In genomic region chr18:79736846-79737245, GRCh38 we compare ENCODE assay signal across 1 cellular context.
TF ChIP-seq lines count a peak whose summit lies in the region.

No MANE protein-coding gene starts in this region.

TF ChIP-seq in WTC11, 78 proteins besides CTCF, POLR2A, EP300 and RAD21 (continued from another document):
- no peak for TF ChIP-seq ZNF396 (CRISPR knock-in tag; IDR thresholded peaks at IDR 0.05; ENCODE audit: borderline replicate concordance)
- TF ChIP-seq PRRX2 (CRISPR knock-in tag; IDR thresholded peaks at IDR 0.05) = no peak
- no peak for TF ChIP-seq JAZF1 (CRISPR knock-in tag; IDR thresholded peaks at IDR 0.05)
- TF ChIP-seq SOX15 (CRISPR knock-in tag; IDR thresholded peaks at IDR 0.05) = no peak
- TF ChIP-seq ZBTB21 (CRISPR knock-in tag; IDR thresholded peaks at IDR 0.05; ENCODE audit: borderline replicate concordance) = no peak
